30 cellular contexts compared by ENCODE assay signal in genomic region chr4:119652978-119653377, GRCh38. TPM values are rescaled to one million over a fixed set of nuclear protein-coding genes. Genes with fewer than 3 reads are reported as not detected.
DNase-seq lines count a peak whose midpoint lies in the region; ATAC-seq and TF ChIP-seq lines count a peak whose summit lies in the region.
"Had no signal": no experiment of that assay in that cellular context is flagged by ENCODE, and none has a peak within 500 bp of the region (broad histone marks: within the 10 kb centered on the region; RNA-seq: fewer than 3 reads in every experiment).

No MANE protein-coding gene starts in this region.

- H3K4me2 ChIP-seq in PC-3 (ENCODE audit: low read length) (no peak overlapping the region), osteoblast (ENCODE audit: insufficient read depth, low read length) (peak overlapping the region; percentile 41), GM23338 (no peak overlapping the region)

- H3K4me1 ChIP-seq in PC-3 (ENCODE audit: insufficient read depth, low read length) (peaks cover 33% of the 10 kb centered on the region), osteoblast (ENCODE audit: insufficient read depth, low read length) (peaks cover 41% of the 10 kb centered on the region), GM23338 (ENCODE audit: insufficient read depth) (no peaks in the 10 kb centered on the region)
- H3K4me1 ChIP-seq: adrenal gland, parathyroid adenoma, Peyer's patch had no signal

- no peaks in the 10 kb centered on the region for H3K79me2 ChIP-seq in PC-3 (ENCODE audit: low read length)
- H3K79me2 ChIP-seq in osteoblast (ENCODE audit: insufficient read depth, low read length) = no peaks in the 10 kb centered on the region
- no peaks in the 10 kb centered on the region for H3K79me2 ChIP-seq in GM23338 (replicated peaks; ENCODE audit: insufficient read depth)
- H3K79me2 ChIP-seq: parathyroid adenoma had no signal

- H2AFZ ChIP-seq in PC-3 (ENCODE audit: low read length) = no peak overlapping the region
- H2AFZ ChIP-seq in osteoblast (ENCODE audit: low read length) = no peak overlapping the region
- H2AFZ ChIP-seq in GM23338 = no peak overlapping the region
- H2AFZ ChIP-seq: parathyroid adenoma had no signal

- CTCF ChIA-PET in PC-3 (lab: Charles Lee) = no interaction called here

- no peak for TF ChIP-seq CTCF in PC-3 (conservative IDR thresholded peaks at IDR 0.05; ENCODE audit: low read depth, low read length)
- TF ChIP-seq CTCF in choroid plexus epithelial cell (conservative IDR thresholded peaks at IDR 0.05; ENCODE audit: low read depth, low read length) = no peak
- TF ChIP-seq CTCF in osteoblast (IDR thresholded peaks at IDR 0.05; ENCODE audit: extremely low read depth, low read depth, low read length) = no peak
- no peak for TF ChIP-seq CTCF in GM23338 (conservative IDR thresholded peaks at IDR 0.05; ENCODE audit: low read depth in 2 of 2)

- no peaks in the 10 kb centered on the region for H3K27me3 ChIP-seq in PC-3 (ENCODE audit: low read length)
- H3K27me3 ChIP-seq in osteoblast (ENCODE audit: insufficient read depth, low read length) = no peaks in the 10 kb centered on the region
- no peaks in the 10 kb centered on the region for H3K27me3 ChIP-seq in GM23338 (ENCODE audit: insufficient read depth)
- H3K27me3 ChIP-seq: adrenal gland, cardiac muscle cell, esophagus muscularis mucosa, Peyer's patch had no signal

- H3K4me3 Mint-ChIP-seq in GM23338 = no peak overlapping the region
- H3K4me3 Mint-ChIP-seq: activated CD4-positive, alpha-beta T cell treated with anti-CD3 and anti-CD28 coated beads, Interleukin-2, amount 10 ng/mL, durations not matched to agents 7 days and 5 days; activated CD8-positive, alpha-beta memory T cell treated with anti-CD3 and anti-CD28 coated beads, Interleukin-2, amount 10 ng/mL, durations not matched to agents 7 days and 5 days; nephron progenitor cell; T-helper 2 cell treated with Interferon-gamma antibody and Interleukin-4, amounts not matched to agents 5 μg/mL and 100 μg/mL, for 36 hours had no signal

- H3K9me2 ChIP-seq in PC-3 (replicated peaks; ENCODE audit: low read length) (0 out of 2 replicates have a peak, but pooled peaks cover 1% of the 10 kb centered on the region), GM23338 (ENCODE audit: insufficient read depth) (peaks cover 3% of the 10 kb centered on the region)

- H3K27me3 Mint-ChIP-seq in GM23338 (ENCODE audit: insufficient read depth, low read depth, poor library complexity) = no peaks in the 10 kb centered on the region

- ATAC-seq in PC-3 (peak; percentile 61), GM23338 (no peak)
- ATAC-seq: activated CD8-positive, alpha-beta memory T cell treated with anti-CD3 and anti-CD28 coated beads, Interleukin-2, amount 10 ng/mL, durations not matched to agents 7 days and 5 days had no signal

- H3K27ac Mint-ChIP-seq in GM23338 = no peak overlapping the region
- H3K27ac Mint-ChIP-seq: activated CD4-positive, alpha-beta T cell treated with anti-CD3 and anti-CD28 coated beads, Interleukin-2, amount 10 ng/mL, durations not matched to agents 7 days and 5 days; activated CD8-positive, alpha-beta memory T cell treated with anti-CD3 and anti-CD28 coated beads, Interleukin-2, amount 10 ng/mL, durations not matched to agents 7 days and 5 days; nephron progenitor cell; T-helper 2 cell treated with Interferon-gamma antibody and Interleukin-4, amounts not matched to agents 5 μg/mL and 100 μg/mL, for 36 hours had no signal

- no peak overlapping the region for H3K27ac ChIP-seq in PC-3 (ENCODE audit: low read length)
- H3K27ac ChIP-seq in osteoblast (ENCODE audit: low read depth, low read length) = peak overlapping the region; percentile 19
- no peak overlapping the region for H3K27ac ChIP-seq in GM23338 (ENCODE audit: low read depth)
- H3K27ac ChIP-seq: adrenal gland, cardiac muscle cell, esophagus muscularis mucosa, parathyroid adenoma, Peyer's patch, WERI-Rb-1 had no signal

- BruUV-seq in PC-3 (replicated peaks; lab: Mats Ljungman, UMichigan) = no TSS peak

- no peaks in the 10 kb centered on the region for H3K9me3 Mint-ChIP-seq in GM23338
- H3K9me3 Mint-ChIP-seq: activated CD4-positive, alpha-beta T cell treated with anti-CD3 and anti-CD28 coated beads, Interleukin-2, amount 10 ng/mL, durations not matched to agents 7 days and 5 days; nephron progenitor cell; T-helper 2 cell treated with Interferon-gamma antibody and Interleukin-4, amounts not matched to agents 5 μg/mL and 100 μg/mL, for 36 hours had no signal

- H4K20me1 ChIP-seq in PC-3 (ENCODE audit: low read length) (no peaks in the 10 kb centered on the region), osteoblast (ENCODE audit: insufficient read depth, low read length) (no peaks in the 10 kb centered on the region), GM23338 (replicated peaks; ENCODE audit: insufficient read depth) (no peaks in the 10 kb centered on the region)

- H3K9ac ChIP-seq in PC-3 (ENCODE audit: low read length) = no peak overlapping the region
- H3K9ac ChIP-seq: parathyroid adenoma had no signal

- no peaks in the 10 kb centered on the region for H3K4me1 Mint-ChIP-seq in GM23338
- H3K4me1 Mint-ChIP-seq: activated CD4-positive, alpha-beta T cell treated with anti-CD3 and anti-CD28 coated beads, Interleukin-2, amount 10 ng/mL, durations not matched to agents 7 days and 5 days; activated CD8-positive, alpha-beta memory T cell treated with anti-CD3 and anti-CD28 coated beads, Interleukin-2, amount 10 ng/mL, durations not matched to agents 7 days and 5 days had no signal

- intact Hi-C loops in PC-3 (cut with micrococcal nuclease) = no loop called here

- H3K9me3 ChIP-seq in PC-3 (ENCODE audit: low read length) (no peaks in the 10 kb centered on the region), osteoblast (ENCODE audit: low read depth, low read length) (no peaks in the 10 kb centered on the region)
- H3K9me3 ChIP-seq: adrenal gland, esophagus muscularis mucosa, Peyer's patch had no signal

- H3K36me3 ChIP-seq in PC-3 (ENCODE audit: low read depth, low read length) (no peaks in the 10 kb centered on the region), osteoblast (ENCODE audit: insufficient read depth, low read length) (no peaks in the 10 kb centered on the region), GM23338 (ENCODE audit: insufficient read depth) (no peaks in the 10 kb centered on the region)
- H3K36me3 ChIP-seq: adrenal gland, cardiac muscle cell, esophagus muscularis mucosa, Peyer's patch, WERI-Rb-1 had no signal

- no peaks in the 10 kb centered on the region for H3F3A ChIP-seq in PC-3 (ENCODE audit: low read length, unreplicated experiment)
- H3F3A ChIP-seq in GM23338 (replicated peaks; ENCODE audit: low read depth) = no peaks in the 10 kb centered on the region

- H3K4me3 ChIP-seq in PC-3 (ENCODE audit: low read length) (no peak overlapping the region), choroid plexus epithelial cell (ENCODE audit: low read depth, low read length) (no peak overlapping the region), osteoblast (ENCODE audit: insufficient read depth, low read length) (no peak overlapping the region), GM23338 (no peak overlapping the region)
- H3K4me3 ChIP-seq: adrenal gland, cardiac muscle cell, esophagus muscularis mucosa, lung, Peyer's patch had no signal

- DNase-seq in Daoy (ENCODE audit: low read depth) (peak; percentile 7), PC-3 (peak; percentile 45), choroid plexus epithelial cell (ENCODE audit: low read depth) (peak; percentile 61), osteoblast (ENCODE audit: insufficient read length, low spot score, missing footprints) (no peak), GM23338 (ENCODE audit: low spot score) (no peak), mesenteric fat pad (ENCODE audit: low spot score) (no peak), iPS-NIHi7 (ENCODE audit: extremely low spot score) (no peak)
- no peak for DNase-seq in activated naive CD4-positive, alpha-beta T cell treated with anti-CD3 and anti-CD28 coated beads, Interleukin-2, amount 50 U/mL, for 16 hours
- DNase-seq: activated CD4-positive, alpha-beta T cell treated with anti-CD3 and anti-CD28 coated beads, Interleukin-2, amount 10 ng/mL, durations not matched to agents 7 days and 5 days; activated CD8-positive, alpha-beta memory T cell treated with anti-CD3 and anti-CD28 coated beads, Interleukin-2, amount 10 ng/mL, durations not matched to agents 7 days and 5 days; activated naive CD4-positive, alpha-beta T cell; activated T-cell treated with anti-CD3 and anti-CD28 coated beads, Interleukin-2, amount 50 U/mL, for 48 hours; adrenal gland; Calu3; dermis blood vessel endothelial cell; DND-41; NCI-H1092 treated with DMSO at 0.1 percent for 48 hours; NCI-H187 treated with DMSO at 0.1 percent for 48 hours; NCI-H524 treated with DMSO at 0.1 percent for 48 hours; nephron progenitor cell; NK-92 treated with Interleukin-12 subunit alpha and Interleukin-12 subunit beta, amount 100 ng/mL, for 24 hours; Peyer's patch; SHP77 treated with DMSO at 0.1 percent for 48 hours; trophoblast cell; WERI-Rb-1 had no signal

- no peaks in the 10 kb centered on the region for H3K36me3 Mint-ChIP-seq in GM23338 (ENCODE audit: low read depth)
- H3K36me3 Mint-ChIP-seq: activated CD8-positive, alpha-beta memory T cell treated with anti-CD3 and anti-CD28 coated beads, Interleukin-2, amount 10 ng/mL, durations not matched to agents 7 days and 5 days had no signal

- POLR2A ChIA-PET in PC-3 (lab: Charles Lee; ENCODE audit: unreplicated experiment) = no interaction called here

TF ChIP-seq in GM23338, 12 proteins besides CTCF, POLR2A, EP300 and RAD21 (continues in another document):
- no peak for TF ChIP-seq JUNB (IDR thresholded peaks at IDR 0.05; ENCODE audit: unreplicated experiment)
- TF ChIP-seq POLR2AphosphoS5 (IDR thresholded peaks at IDR 0.05; ENCODE audit: low read depth) = no peak
- TF ChIP-seq ZNF331 (CRISPR knock-in tag; IDR thresholded peaks at IDR 0.05; ENCODE audit: low read depth) = no peak

RNA-seq across cellular contexts. Expression of gene PDE5A, which starts 24.4 kb away (rescaled TPM):
- 8.3 and 12.8 TPM in 2 replicates for total RNA-seq in Daoy (2014; rRNA removed; shearing (Covaris generic))
- total RNA-seq in PC-3 (2014; rRNA removed) = 8.1 and 11.5 TPM in 2 replicates
- 140 and 157 TPM in 2 replicates for total RNA-seq in osteoblast
- 20.2 and 22.6 TPM in 2 replicates for total RNA-seq in GM23338 (2014; rRNA removed; shearing (Covaris generic))
- polyA plus RNA-seq in GM23338 (2016; fragmentation: Nextera tagmentation; extraction: Ambion mirVana) = 12.1 and 15.0 TPM in 2 replicates
- total RNA-seq in mesenteric fat pad = 8.3 TPM

Comparison
In these comparisons a context has a peak if more than half of its experiments do, and no peak if none do; other contexts are left out.
1. DNase-seq: peak in Daoy (single experiment), PC-3 (single experiment) and choroid plexus epithelial cell (single experiment); none in osteoblast (single experiment), GM23338 (single experiment), mesenteric fat pad (single experiment), iPS-NIHi7 (single experiment) and activated naive CD4-positive, alpha-beta T cell treated with anti-CD3 and anti-CD28 coated beads, Interleukin-2, amount 50 U/mL, for 16 hours (single experiment).